Comparison of ENCODE assay signal across 34 cellular contexts in genomic region chr16:24692854-24693253, GRCh38.
"Had no signal": no experiment of that assay in that cellular context is flagged by ENCODE, and none has a peak within 500 bp of the region (broad histone marks: within the 10 kb centered on the region; RNA-seq: fewer than 3 reads in every experiment).

No MANE protein-coding gene starts in this region.

- H3K27me3 ChIP-seq: adrenal gland, ascending aorta, body of pancreas, brain microvascular endothelial cell, breast epithelium, cardiac muscle cell had no signal

- H3K9me3 ChIP-seq: adrenal gland, ascending aorta, body of pancreas, breast epithelium had no signal

- FAIRE-seq: astrocyte, bronchial epithelial cell had no signal

- H3K4me3 ChIP-seq: adrenal gland, ascending aorta, body of pancreas, breast epithelium, cardiac muscle cell had no signal

- H3K4me1 ChIP-seq: adrenal gland, ascending aorta, body of pancreas, breast epithelium had no signal

- H3K36me3 ChIP-seq: adrenal gland, ascending aorta, brain microvascular endothelial cell, breast epithelium, cardiac muscle cell had no signal

- ATAC-seq: activated naive CD4-positive, alpha-beta T cell treated with anti-CD3 and anti-CD28 coated beads, Interleukin-2, amount 50 U/mL, for 72 hours; activated naive CD8-positive, alpha-beta T cell treated with anti-CD3 and anti-CD28 coated beads, Interleukin-2, amount 50 U/mL, for 24 hours; activated T-cell treated with anti-CD3 and anti-CD28 coated beads, Interleukin-2, amount 50 U/mL, for 4 hours; activated T-cell treated with anti-CD3 and anti-CD28 coated beads, Interleukin-2, amount 50 U/mL, for 72 hours; activated T-helper 17 cell treated with anti-CD3 and anti-CD28 coated beads, Interleukin-2, amount 50 U/mL, for 72 hours; body of pancreas had no signal

- DNase-seq: activated effector memory CD4-positive, alpha-beta T cell treated with anti-CD3 and anti-CD28 coated beads, Interleukin-2, amount 50 U/mL, for 16 hours; activated effector memory CD4-positive, alpha-beta T cell treated with Interleukin-2 at 50 U/mL for 16 hours; activated gamma-delta T cell; activated gamma-delta T cell treated with Interleukin-2 at 50 U/mL for 16 hours; activated naive CD4-positive, alpha-beta T cell; activated naive CD4-positive, alpha-beta T cell treated with anti-CD3 and anti-CD28 coated beads for 36 hours; activated naive CD4-positive, alpha-beta T cell treated with anti-CD3 and anti-CD28 coated beads, Interleukin-2, amount 10 ng/mL, durations not matched to agents 7 days and 5 days; activated naive CD4-positive, alpha-beta T cell treated with anti-CD3 and anti-CD28 coated beads, Interleukin-2, amount 50 U/mL, for 16 hours; activated naive CD4-positive, alpha-beta T cell treated with Interleukin-2 at 50 U/mL for 16 hours; activated naive CD8-positive, alpha-beta T cell treated with anti-CD3 and anti-CD28 coated beads for 36 hours; activated naive CD8-positive, alpha-beta T cell treated with anti-CD3 and anti-CD28 coated beads, Interleukin-2, amount 10 ng/mL, durations not matched to agents 7 days and 5 days; activated naive CD8-positive, alpha-beta T cell treated with anti-CD3 and anti-CD28 coated beads, Interleukin-2, amount 50 U/mL, for 24 hours; activated T-cell treated with anti-CD3 and anti-CD28 coated beads, Interleukin-2, amount 50 U/mL, for 1 hour; activated T-cell treated with anti-CD3 and anti-CD28 coated beads, Interleukin-2, amount 50 U/mL, for 24 hours; activated T-cell treated with anti-CD3 and anti-CD28 coated beads, Interleukin-2, amount 50 U/mL, for 4 hours; activated T-cell treated with anti-CD3 and anti-CD28 coated beads, Interleukin-2, amount 50 U/mL, for 48 hours; activated T-cell treated with anti-CD3 and anti-CD28 coated beads, Interleukin-2, amount 50 U/mL, for 72 hours; adrenal gland; amniotic stem cell; amygdala; anterior cingulate cortex; aorta; body of pancreas; brain microvascular endothelial cell; caudate nucleus; central memory CD4-positive, alpha-beta T cell; cerebellar nuclear complex had no signal

- H3K27ac ChIP-seq: adrenal gland, ascending aorta, body of pancreas, brain microvascular endothelial cell, breast epithelium, cardiac muscle cell had no signal
